In the genomic region with DNA sequence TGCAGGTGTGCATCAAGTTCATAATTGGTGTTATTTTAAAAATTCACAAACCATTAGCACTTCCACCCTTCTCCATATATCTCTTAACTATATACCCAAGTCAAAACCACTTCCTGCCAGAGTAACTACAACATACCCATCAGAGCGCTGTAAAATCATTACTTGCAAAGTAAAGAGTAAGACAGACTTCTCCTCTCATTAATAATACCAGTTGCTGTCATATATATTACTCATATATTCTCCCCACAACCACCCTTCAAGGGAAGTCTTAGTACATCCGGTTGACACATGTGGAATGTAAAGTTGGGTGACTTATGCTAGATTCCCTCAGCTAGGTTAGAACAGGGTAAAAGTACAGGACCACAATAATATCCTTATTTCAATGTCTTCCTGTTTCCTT, we compare ENCODE assay signal across 10 cellular contexts. TPM values are rescaled to one million over a fixed set of nuclear protein-coding genes. Genes with fewer than 3 reads are reported as not detected.
A peak's percentile ranks its signal among the peaks of the same experiment; 100 is the strongest.
DNase-seq lines count a peak whose midpoint lies in the region; ATAC-seq and TF ChIP-seq lines count a peak whose summit lies in the region.
"Had no signal": no experiment of that assay in that cellular context is flagged by ENCODE, and none has a peak within 500 bp of the region (broad histone marks: within the 10 kb centered on the region; RNA-seq: fewer than 3 reads in every experiment).

No MANE protein-coding gene starts in this region.

- ATAC-seq in HG03108 (IDR thresholded peaks at IDR 0.05; ENCODE audit: unreplicated experiment) (peak; percentile 68), T-helper 17 cell (peak; percentile 45), natural killer cell (peak; percentile 52 to 56 (median 53))
- ATAC-seq: HCT116 had no signal

- no peaks in the 10 kb centered on the region for H3K36me3 Mint-ChIP-seq in activated CD4-positive, alpha-beta T cell treated with anti-CD3 and anti-CD28 coated beads, Interleukin-2, amount 10 ng/mL, durations not matched to agents 7 days and 5 days (ENCODE audit: low read depth)
- H3K36me3 Mint-ChIP-seq in T-helper 17 cell (ENCODE audit: low read depth) (no peaks in the 10 kb centered on the region), natural killer cell (no peaks in the 10 kb centered on the region)

- CTCF ChIA-PET in activated CD4-positive, alpha-beta T cell treated with anti-CD3 and anti-CD28 coated beads, Interleukin-2, amount 10 ng/mL, durations not matched to agents 7 days and 5 days (lab: Charles Lee): no interaction called here

- no peak for TF ChIP-seq CTCF in natural killer cell (IDR thresholded peaks at IDR 0.05)

- H3K9me3 Mint-ChIP-seq in activated CD4-positive, alpha-beta T cell treated with anti-CD3 and anti-CD28 coated beads, Interleukin-2, amount 10 ng/mL, durations not matched to agents 7 days and 5 days: no peaks in the 10 kb centered on the region
- no peaks in the 10 kb centered on the region for H3K9me3 Mint-ChIP-seq in natural killer cell

- intact Hi-C loops in natural killer cell (cut with micrococcal nuclease): no loop called here

- H3K4me1 Mint-ChIP-seq in activated CD4-positive, alpha-beta T cell treated with anti-CD3 and anti-CD28 coated beads, Interleukin-2, amount 10 ng/mL, durations not matched to agents 7 days and 5 days: peaks cover 33% of the 10 kb centered on the region
- H3K4me1 Mint-ChIP-seq in T-helper 17 cell: peaks cover 13% of the 10 kb centered on the region
- H3K4me1 Mint-ChIP-seq in natural killer cell: peaks cover 18 to 27% of the 10 kb centered on the region in 2 donors
- H3K4me1 Mint-ChIP-seq: nephron had no signal

- H3K4me3 Mint-ChIP-seq in activated CD4-positive, alpha-beta T cell treated with anti-CD3 and anti-CD28 coated beads, Interleukin-2, amount 10 ng/mL, durations not matched to agents 7 days and 5 days: no peak overlapping the region
- peak overlapping the region; percentile 1 for H3K4me3 Mint-ChIP-seq in T-helper 17 cell
- H3K4me3 Mint-ChIP-seq in natural killer cell: peak overlapping the region; percentile 1
- H3K4me3 Mint-ChIP-seq: nephron had no signal

- no peaks in the 10 kb centered on the region for H3K9me3 ChIP-seq in T-helper 17 cell (ENCODE audit: control insufficient read depth, low read length, poor library complexity, severe bottlenecking)

- POLR2A ChIA-PET in activated CD4-positive, alpha-beta T cell treated with anti-CD3 and anti-CD28 coated beads, Interleukin-2, amount 10 ng/mL, durations not matched to agents 7 days and 5 days (lab: Charles Lee): no interaction called here

- peak overlapping the region; percentile 57 for H3K27ac Mint-ChIP-seq in activated CD4-positive, alpha-beta T cell treated with anti-CD3 and anti-CD28 coated beads, Interleukin-2, amount 10 ng/mL, durations not matched to agents 7 days and 5 days
- peak overlapping the region; percentile 70 for H3K27ac Mint-ChIP-seq in T-helper 17 cell
- H3K27ac Mint-ChIP-seq in natural killer cell: peak overlapping the region; percentile 52 to 80
- H3K27ac Mint-ChIP-seq: nephron had no signal

- H3K27me3 Mint-ChIP-seq in activated CD4-positive, alpha-beta T cell treated with anti-CD3 and anti-CD28 coated beads, Interleukin-2, amount 10 ng/mL, durations not matched to agents 7 days and 5 days: peaks cover 7% of the 10 kb centered on the region
- H3K27me3 Mint-ChIP-seq in T-helper 17 cell (peaks cover 5% of the 10 kb centered on the region), natural killer cell (ENCODE audit: low read depth in 2 of 2) (peaks cover 0 to 4% of the 10 kb centered on the region in 2 donors)

- DNase-seq in activated CD4-positive, alpha-beta T cell treated with anti-CD3 and anti-CD28 coated beads, Interleukin-2, amount 10 ng/mL, durations not matched to agents 7 days and 5 days: no peak
- DNase-seq in activated CD4-positive, alpha-beta T cell treated with anti-CD3 and anti-CD28 coated beads for 4 hours: no peak
- DNase-seq in T-helper 17 cell (no peak), natural killer cell (no peak), anterior cingulate cortex (lab: John Stamatoyannopoulos, UW) (no peak), mucosa of gallbladder (ENCODE audit: low spot score) (no peak), NCI-H2196 treated with DMSO at 0.1 percent for 48 hours (lab: John Stamatoyannopoulos, UW; ENCODE audit: unreplicated experiment) (no peak)

RNA-seq across cellular contexts. Expression of gene TERC, which starts 5.6 kb away (rescaled TPM):
- 1 to 10 TPM; 1.8 to 4.6 TPM for total RNA-seq in activated CD4-positive, alpha-beta T cell treated with anti-CD3 and anti-CD28 coated beads, Interleukin-2, amount 10 ng/mL, durations not matched to agents 7 days and 5 days
- total RNA-seq in T-helper 17 cell: 10 to 100 TPM in 1 of 2 donors, 1 to 10 TPM in 1; 6.0 to 11.0 TPM
- 1 to 10 TPM in 2 of 3 donors, under 1 TPM in 1; 0.92 to 2.7 (median 1.3) TPM for total RNA-seq in natural killer cell
- 3.5 TPM for total RNA-seq in mucosa of gallbladder

RNA-seq across cellular contexts. Expression of gene ACTRT3, which starts 10.1 kb away (rescaled TPM):
- under 1 TPM; 0.20 to 0.23 TPM for total RNA-seq in activated CD4-positive, alpha-beta T cell treated with anti-CD3 and anti-CD28 coated beads, Interleukin-2, amount 10 ng/mL, durations not matched to agents 7 days and 5 days
- total RNA-seq in T-helper 17 cell: not detected
- under 1 TPM in 1 of 3 donors, not detected in 2; 0.68 TPM for total RNA-seq in natural killer cell
- 1.6 TPM for total RNA-seq in mucosa of gallbladder

RNA-seq across cellular contexts. Expression of gene MYNN, which starts 13.9 kb away (rescaled TPM):
- total RNA-seq in activated CD4-positive, alpha-beta T cell treated with anti-CD3 and anti-CD28 coated beads, Interleukin-2, amount 10 ng/mL, durations not matched to agents 7 days and 5 days: 10 to 100 TPM; 14.8 to 16.4 TPM
- total RNA-seq in T-helper 17 cell: 10 to 100 TPM; 21.0 to 21.2 TPM
- total RNA-seq in natural killer cell: 10 to 100 TPM; 19.5 to 29.9 (median 29.2) TPM
- 14.0 TPM for total RNA-seq in mucosa of gallbladder

RNA-seq across cellular contexts. Expression of gene LRRIQ4, which starts 53.4 kb away (rescaled TPM):
- total RNA-seq in activated CD4-positive, alpha-beta T cell treated with anti-CD3 and anti-CD28 coated beads, Interleukin-2, amount 10 ng/mL, durations not matched to agents 7 days and 5 days: not detected
- total RNA-seq in T-helper 17 cell (not detected), natural killer cell (not detected), mucosa of gallbladder (not detected)

RNA-seq across cellular contexts. Expression of gene LRRC34, which starts 53.4 kb away (rescaled TPM):
- total RNA-seq in activated CD4-positive, alpha-beta T cell treated with anti-CD3 and anti-CD28 coated beads, Interleukin-2, amount 10 ng/mL, durations not matched to agents 7 days and 5 days: 1 to 10 TPM; 3.4 to 4.7 TPM
- under 1 TPM; 0.77 to 0.78 TPM for total RNA-seq in T-helper 17 cell
- total RNA-seq in natural killer cell: 1 to 10 TPM in 1 of 3 donors, under 1 TPM in 2; 0.45 to 1.0 (median 0.48) TPM
- total RNA-seq in mucosa of gallbladder: 2.3 TPM
